Comparison of ENCODE assay signal across 19 cellular contexts in the genomic region with DNA sequence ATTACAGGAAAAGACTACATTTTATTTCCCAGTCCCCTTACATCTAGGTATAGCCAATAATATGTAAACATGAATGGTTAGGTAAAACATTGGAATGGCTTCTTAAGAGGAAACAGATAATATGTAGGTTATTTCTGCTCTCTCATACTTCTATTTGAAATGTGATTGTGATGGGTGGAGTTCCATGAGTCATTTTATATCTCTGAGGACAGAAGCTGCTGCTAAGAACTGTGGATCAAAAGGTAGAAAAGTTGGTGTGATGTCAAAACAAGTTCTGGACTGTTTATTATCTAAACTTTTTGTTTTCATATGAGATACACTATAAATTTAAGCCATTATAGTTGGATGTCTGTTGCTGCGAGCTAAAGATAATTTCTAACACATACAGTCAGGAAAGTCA.
"Had no signal": no experiment of that assay in that cellular context is flagged by ENCODE, and none has a peak within 500 bp of the region (broad histone marks: within the 10 kb centered on the region; RNA-seq: fewer than 3 reads in every experiment).

No MANE protein-coding gene starts in this region.

- H3K9me3 ChIP-seq: prostate gland, thyroid gland had no signal

- ATAC-seq: left lung; naive thymus-derived CD4-positive, alpha-beta T cell; sciatic nerve; stimulated activated effector memory CD8-positive, alpha-beta T cell treated with anti-CD3 and anti-CD28 coated beads, Interleukin-12 subunit alpha, Interleukin-12 subunit beta, amount 100 ng/mL, for 72 hours had no signal

- H3K4me3 ChIP-seq: coronary artery, esophagus squamous epithelium, left lung, neural progenitor cell, prostate gland, right atrium auricular region, stomach, thyroid gland had no signal

- H3K27me3 ChIP-seq: esophagus squamous epithelium, left lung, neural progenitor cell, right atrium auricular region, stomach, thyroid gland had no signal

- H3K4me1 ChIP-seq: left lung, neural progenitor cell, prostate gland, right atrium auricular region, stomach, thyroid gland had no signal

- H3K36me3 ChIP-seq: esophagus squamous epithelium, left lung, neural progenitor cell, prostate gland, right atrium auricular region, stomach, thyroid gland had no signal

- DNase-seq: dermis blood vessel endothelial cell; effector memory CD4-positive, alpha-beta T cell; erythroblast; esophagus squamous epithelium; foreskin melanocyte; left lung; mesenchymal stem cell; naive thymus-derived CD4-positive, alpha-beta T cell; stimulated activated CD4-positive, alpha-beta T cell treated with anti-CD3 and anti-CD28 coated beads, Interleukin-2, amount 100 ng/mL, for 24 hours; stimulated activated CD4-positive, alpha-beta T cell treated with anti-CD3 and anti-CD28 coated beads, Interleukin-4, amount 100 ng/mL, for 24 hours; stimulated activated naive CD4-positive, alpha-beta T cell treated with Interleukin-2 at 50 U/mL for 16 hours; stomach; thyroid gland had no signal

- H3K27ac ChIP-seq: coronary artery, esophagus squamous epithelium, left lung, neural progenitor cell, prostate gland, right atrium auricular region, stomach, thyroid gland had no signal
